21 cellular contexts compared by ENCODE assay signal in genomic region chr7:51459809-51460208, GRCh38.
"Had no signal": no experiment of that assay in that cellular context is flagged by ENCODE, and none has a peak within 500 bp of the region (broad histone marks: within the 10 kb centered on the region; RNA-seq: fewer than 3 reads in every experiment).

No MANE protein-coding gene starts in this region.

- H3K4me2 ChIP-seq: smooth muscle cell had no signal

- H3K4me3 ChIP-seq: colonic mucosa, gastrocnemius medialis, heart left ventricle, ovary, smooth muscle cell, stomach had no signal

- H3K27ac ChIP-seq: brain microvascular endothelial cell, colonic mucosa, gastrocnemius medialis, heart left ventricle, ovary, stomach had no signal

- H3K4me3 Mint-ChIP-seq: activated CD4-positive, alpha-beta T cell treated with anti-CD3 and anti-CD28 coated beads, Interleukin-2, amount 10 ng/mL, durations not matched to agents 7 days and 5 days; activated CD8-positive, alpha-beta T cell treated with anti-CD3 and anti-CD28 coated beads, Interleukin-2, amount 10 ng/mL, durations not matched to agents 7 days and 5 days; activated naive CD4-positive, alpha-beta T cell treated with anti-CD3 and anti-CD28 coated beads for 36 hours; activated naive CD8-positive, alpha-beta T cell treated with anti-CD3 and anti-CD28 coated beads, Interleukin-2, amount 50 U/mL, for 24 hours; activated T-cell treated with anti-CD3 and anti-CD28 coated beads, Interleukin-2, amount 50 U/mL, for 24 hours; central memory CD8-positive, alpha-beta T cell; naive thymus-derived CD4-positive, alpha-beta T cell; type B pancreatic cell had no signal

- H3K27me3 ChIP-seq: brain microvascular endothelial cell, colonic mucosa, gastrocnemius medialis, heart left ventricle, ovary, stomach had no signal

- ATAC-seq: activated CD8-positive, alpha-beta T cell treated with anti-CD3 and anti-CD28 coated beads, Interleukin-2, amount 10 ng/mL, durations not matched to agents 7 days and 5 days; activated naive CD8-positive, alpha-beta T cell treated with anti-CD3 and anti-CD28 coated beads, Interleukin-2, amount 50 U/mL, for 24 hours; gastrocnemius medialis; heart left ventricle; naive thymus-derived CD4-positive, alpha-beta T cell; sciatic nerve had no signal

- H3K36me3 Mint-ChIP-seq: naive thymus-derived CD4-positive, alpha-beta T cell; type B pancreatic cell had no signal

- DNase-seq: activated CD4-positive, alpha-beta T cell treated with anti-CD3 and anti-CD28 coated beads, Interleukin-2, amount 10 ng/mL, durations not matched to agents 7 days and 5 days; activated CD8-positive, alpha-beta T cell treated with anti-CD3 and anti-CD28 coated beads, Interleukin-2, amount 10 ng/mL, durations not matched to agents 7 days and 5 days; activated naive CD4-positive, alpha-beta T cell treated with anti-CD3 and anti-CD28 coated beads for 36 hours; activated naive CD8-positive, alpha-beta T cell treated with anti-CD3 and anti-CD28 coated beads, Interleukin-2, amount 50 U/mL, for 24 hours; activated T-cell treated with anti-CD3 and anti-CD28 coated beads, Interleukin-2, amount 50 U/mL, for 24 hours; anterior cingulate cortex; brain microvascular endothelial cell; colonic mucosa; gastrocnemius medialis; heart left ventricle; mesenchymal stem cell; naive thymus-derived CD4-positive, alpha-beta T cell; ovary; stimulated activated CD4-positive, alpha-beta T cell treated with anti-CD3 and anti-CD28 coated beads, Interleukin-4, amount 100 ng/mL, for 1 hour; stomach; T1000 had no signal

- H3K9me3 ChIP-seq: colonic mucosa, gastrocnemius medialis, heart left ventricle, ovary, stomach had no signal

- H3K27me3 Mint-ChIP-seq: activated T-cell treated with anti-CD3 and anti-CD28 coated beads, Interleukin-2, amount 50 U/mL, for 24 hours; central memory CD8-positive, alpha-beta T cell had no signal

- H3K9me3 Mint-ChIP-seq: activated CD4-positive, alpha-beta T cell treated with anti-CD3 and anti-CD28 coated beads, Interleukin-2, amount 10 ng/mL, durations not matched to agents 7 days and 5 days; activated naive CD4-positive, alpha-beta T cell treated with anti-CD3 and anti-CD28 coated beads for 36 hours; activated naive CD8-positive, alpha-beta T cell treated with anti-CD3 and anti-CD28 coated beads, Interleukin-2, amount 50 U/mL, for 24 hours; activated T-cell treated with anti-CD3 and anti-CD28 coated beads, Interleukin-2, amount 50 U/mL, for 24 hours; activated T-helper 2 cell treated with anti-CD3 and anti-CD28 coated beads, Interferon-gamma antibody, Interleukin-2, Interleukin-4, amounts not matched to agents 10 μg/mL and 5 μg/mL and 100 μg/mL, durations not matched to agents 14 hours and 24 hours and 36 hours; central memory CD8-positive, alpha-beta T cell; type B pancreatic cell had no signal

- H3K4me1 Mint-ChIP-seq: activated CD4-positive, alpha-beta T cell treated with anti-CD3 and anti-CD28 coated beads, Interleukin-2, amount 10 ng/mL, durations not matched to agents 7 days and 5 days; activated naive CD8-positive, alpha-beta T cell treated with anti-CD3 and anti-CD28 coated beads, Interleukin-2, amount 50 U/mL, for 24 hours; central memory CD8-positive, alpha-beta T cell had no signal

- H3K36me3 ChIP-seq: brain microvascular endothelial cell, colonic mucosa, gastrocnemius medialis, heart left ventricle, ovary, stomach had no signal

- H3K4me1 ChIP-seq: colonic mucosa, gastrocnemius medialis, heart left ventricle, stomach had no signal

- H3K27ac Mint-ChIP-seq: activated CD4-positive, alpha-beta T cell treated with anti-CD3 and anti-CD28 coated beads, Interleukin-2, amount 10 ng/mL, durations not matched to agents 7 days and 5 days; activated CD8-positive, alpha-beta T cell treated with anti-CD3 and anti-CD28 coated beads, Interleukin-2, amount 10 ng/mL, durations not matched to agents 7 days and 5 days; activated naive CD4-positive, alpha-beta T cell treated with anti-CD3 and anti-CD28 coated beads for 36 hours; activated naive CD8-positive, alpha-beta T cell treated with anti-CD3 and anti-CD28 coated beads, Interleukin-2, amount 50 U/mL, for 24 hours; activated T-cell treated with anti-CD3 and anti-CD28 coated beads, Interleukin-2, amount 50 U/mL, for 24 hours; activated T-helper 2 cell treated with anti-CD3 and anti-CD28 coated beads, Interferon-gamma antibody, Interleukin-2, Interleukin-4, amounts not matched to agents 10 μg/mL and 5 μg/mL and 100 μg/mL, durations not matched to agents 14 hours and 24 hours and 36 hours; naive thymus-derived CD4-positive, alpha-beta T cell; type B pancreatic cell had no signal
